18 cellular contexts compared by ENCODE assay signal in the genomic region with DNA sequence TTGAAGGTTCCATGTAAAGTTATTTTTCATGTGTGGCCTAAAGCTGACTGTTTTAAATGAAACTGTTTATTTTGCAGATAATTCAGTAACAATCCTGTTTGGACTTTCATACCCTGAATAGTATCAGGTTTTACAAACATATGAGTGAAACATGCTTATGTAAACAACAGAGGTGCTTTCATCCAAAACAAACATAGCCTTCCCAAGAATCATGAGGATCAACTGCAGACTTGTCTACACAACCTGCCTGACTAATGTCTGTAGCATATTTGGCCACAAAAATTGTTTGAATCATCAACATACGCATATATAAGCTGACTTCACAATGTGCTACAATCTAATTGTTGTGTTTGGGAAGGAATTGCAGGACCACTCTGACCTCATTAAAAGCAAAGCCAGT.
DNase-seq lines count a peak whose midpoint lies in the region; ATAC-seq, FAIRE-seq and TF ChIP-seq lines count a peak whose summit lies in the region.
"Had no signal": no experiment of that assay in that cellular context is flagged by ENCODE, and none has a peak within 500 bp of the region (broad histone marks: within the 10 kb centered on the region; RNA-seq: fewer than 3 reads in every experiment).

No MANE protein-coding gene starts in this region.

- H3K9me3 ChIP-seq in MG63 (no peaks in the 10 kb centered on the region; the same call in 1 of the 2 replicates), mesenchymal stem cell (ENCODE audit: control insufficient read depth, low read length) (no peaks in the 10 kb centered on the region), vagina (no peaks in the 10 kb centered on the region)
- H3K9me3 ChIP-seq: SJSA1, transverse colon had no signal

- no CpG with 5 or more reads among the region's 1 CpG for WGBS in mesenchymal stem cell

- no peaks in the 10 kb centered on the region for H3K36me3 Mint-ChIP-seq in activated T-cell treated with anti-CD3 and anti-CD28 coated beads, Interleukin-2, amount 50 U/mL, for 24 hours (ENCODE audit: low read depth)
- H3K36me3 Mint-ChIP-seq: IgD-negative memory B cell had no signal

- no peak overlapping the region for H3K23ac ChIP-seq in mesenchymal stem cell (ENCODE audit: low read length in 2 of 2)

- H3K14ac ChIP-seq in mesenchymal stem cell (ENCODE audit: low read length in 2 of 2): no peak overlapping the region

- H3K18ac ChIP-seq in mesenchymal stem cell (ENCODE audit: low read depth in 1 of 2, low read length in 2 of 2): no peak overlapping the region

- no peak overlapping the region for H2BK12ac ChIP-seq in mesenchymal stem cell (ENCODE audit: low read length in 2 of 2)

- H3K4me3 Mint-ChIP-seq in activated T-cell treated with anti-CD3 and anti-CD28 coated beads, Interleukin-2, amount 50 U/mL, for 24 hours: no peak overlapping the region
- H3K4me3 Mint-ChIP-seq: activated T-helper 1 cell treated with anti-CD3 and anti-CD28 coated beads, Interleukin-12 subunit alpha, Interleukin-12 subunit beta, Interleukin-2, Interleukin-4 antibody, amounts not matched to agents 30 ng/mL and 10 ng/mL and 1 ng/mL, durations not matched to agents 14 hours and 24 hours and 36 hours; dendritic cell treated with granulocyte-macrophage colony-stimulating factor and Interleukin-4, amounts not matched to agents 40 ng/mL and 50 ng/mL, for 4 days; IgD-negative memory B cell had no signal

- H2BK5ac ChIP-seq in mesenchymal stem cell (ENCODE audit: low read depth, low read length, poor library complexity, severe bottlenecking): no peak overlapping the region

- H3K79me1 ChIP-seq in mesenchymal stem cell (replicated peaks; ENCODE audit: low read length, poor library complexity, severe bottlenecking): no peaks in the 10 kb centered on the region

- no peak overlapping the region for H2BK15ac ChIP-seq in mesenchymal stem cell (ENCODE audit: low read depth, poor library complexity, severe bottlenecking)

- H3K9ac ChIP-seq in mesenchymal stem cell (ENCODE audit: low read length): no peak overlapping the region

- TF ChIP-seq CTCF in bronchial epithelial cell (IDR thresholded peaks at IDR 0.05; ENCODE audit: insufficient read depth, low read length, severe bottlenecking) (no peak), vagina (IDR thresholded peaks at IDR 0.05) (no peak)

- H4K8ac ChIP-seq in mesenchymal stem cell (ENCODE audit: low read length): no peak overlapping the region

- no peak for TF ChIP-seq POLR2A in vagina (IDR thresholded peaks at IDR 0.05)

- H3K27ac ChIP-seq in mesenchymal stem cell (ENCODE audit: low read length, poor library complexity, severe bottlenecking) (no peak overlapping the region), vagina (no peak overlapping the region)
- H3K27ac ChIP-seq: SJSA1, transverse colon had no signal

- FAIRE-seq in bronchial epithelial cell (lab: Jason Lieb, UNC): no peak
- FAIRE-seq: GM12892 had no signal

- H2BK120ac ChIP-seq in mesenchymal stem cell (ENCODE audit: low read depth, low read length): no peak overlapping the region

- no peak overlapping the region for H3K4ac ChIP-seq in mesenchymal stem cell (ENCODE audit: low read depth in 1 of 2, low read length in 2 of 2)

- no peak overlapping the region for H4K91ac ChIP-seq in mesenchymal stem cell (ENCODE audit: low read length)

- DNase-seq in DMS53 (lab: John Stamatoyannopoulos, UW): peak; percentile 86
- peak; percentile 17 for DNase-seq in MG63
- peak; percentile 100 for DNase-seq in bronchial epithelial cell (ENCODE audit: low read depth)
- DNase-seq in mesenchymal stem cell: peak; percentile 7
- no peak for DNase-seq in vagina (ENCODE audit: extremely low spot score in 2 of 2)
- no peak for DNase-seq in activated T-cell treated with anti-CD3 and anti-CD28 coated beads, Interleukin-2, amount 50 U/mL, for 24 hours
- DNase-seq: hypothalamus, NCI-H2171, retina, transverse colon had no signal

- H3K27ac Mint-ChIP-seq in activated T-cell treated with anti-CD3 and anti-CD28 coated beads, Interleukin-2, amount 50 U/mL, for 24 hours: no peak overlapping the region
- H3K27ac Mint-ChIP-seq: activated T-helper 1 cell treated with anti-CD3 and anti-CD28 coated beads, Interleukin-12 subunit alpha, Interleukin-12 subunit beta, Interleukin-2, Interleukin-4 antibody, amounts not matched to agents 30 ng/mL and 10 ng/mL and 1 ng/mL, durations not matched to agents 14 hours and 24 hours and 36 hours; dendritic cell treated with granulocyte-macrophage colony-stimulating factor and Interleukin-4, amounts not matched to agents 40 ng/mL and 50 ng/mL, for 4 days; IgD-negative memory B cell had no signal

- ATAC-seq in HG03095 (IDR thresholded peaks at IDR 0.05; ENCODE audit: unreplicated experiment) (no peak), GM19023 (IDR thresholded peaks at IDR 0.05; ENCODE audit: unreplicated experiment) (no peak)
- ATAC-seq: activated CD4-positive, CD25-positive, alpha-beta regulatory T cell treated with anti-CD3 and anti-CD28 coated beads, Interleukin-2, amount 50 U/mL, for 24 hours had no signal

- no peaks in the 10 kb centered on the region for H3K27me3 ChIP-seq in MG63
- no peaks in the 10 kb centered on the region for H3K27me3 ChIP-seq in bronchial epithelial cell (ENCODE audit: control insufficient read depth, insufficient read depth, low read length)
- H3K27me3 ChIP-seq in mesenchymal stem cell (ENCODE audit: control insufficient read depth in 1 of 2, insufficient read depth in 1 of 2, low read length in 2 of 2): no peaks in the 10 kb centered on the region
- H3K27me3 ChIP-seq in vagina: no peaks in the 10 kb centered on the region
- H3K27me3 ChIP-seq: SJSA1, transverse colon had no signal

- H2AFZ ChIP-seq in mesenchymal stem cell (ENCODE audit: low read depth, low read length): no peak overlapping the region

- H3K9me3 Mint-ChIP-seq in activated T-cell treated with anti-CD3 and anti-CD28 coated beads, Interleukin-2, amount 50 U/mL, for 24 hours: peaks cover 6% of the 10 kb centered on the region
- H3K9me3 Mint-ChIP-seq: activated T-helper 1 cell treated with anti-CD3 and anti-CD28 coated beads, Interleukin-12 subunit alpha, Interleukin-12 subunit beta, Interleukin-2, Interleukin-4 antibody, amounts not matched to agents 30 ng/mL and 10 ng/mL and 1 ng/mL, durations not matched to agents 14 hours and 24 hours and 36 hours had no signal

- H3K36me3 ChIP-seq in MG63 (no peaks in the 10 kb centered on the region), bronchial epithelial cell (ENCODE audit: control insufficient read depth, insufficient read depth, low read length) (no peaks in the 10 kb centered on the region), mesenchymal stem cell (ENCODE audit: control insufficient read depth in 1 of 2, insufficient read depth in 2 of 2, low read depth in 1 of 2, low read length in 2 of 2) (no peaks in the 10 kb centered on the region), vagina (no peaks in the 10 kb centered on the region)
- H3K36me3 ChIP-seq: SJSA1, transverse colon had no signal

- H3K4me1 ChIP-seq in mesenchymal stem cell (ENCODE audit: control insufficient read depth, insufficient read depth, low read depth, low read length) (no peaks in the 10 kb centered on the region), vagina (no peaks in the 10 kb centered on the region)
- H3K4me1 ChIP-seq: SJSA1, transverse colon had no signal

- intact Hi-C loops in vagina (cut with DNase I): no loop called here

- H3K4me3 ChIP-seq in MG63: no peak overlapping the region
- no peak overlapping the region for H3K4me3 ChIP-seq in bronchial epithelial cell (ENCODE audit: low read depth, low read length)
- no peak overlapping the region for H3K4me3 ChIP-seq in mesenchymal stem cell (ENCODE audit: insufficient read depth in 1 of 2, low read depth in 1 of 2, low read length in 2 of 2)
- H3K4me3 ChIP-seq in vagina: no peak overlapping the region
- H3K4me3 ChIP-seq: SJSA1, transverse colon had no signal

- no peak overlapping the region for H3K4me2 ChIP-seq in mesenchymal stem cell (ENCODE audit: low read length, poor library complexity, severe bottlenecking)

- no peak overlapping the region for H2AK5ac ChIP-seq in mesenchymal stem cell (ENCODE audit: low read length, severe bottlenecking)

- no peaks in the 10 kb centered on the region for H3K4me1 Mint-ChIP-seq in activated T-cell treated with anti-CD3 and anti-CD28 coated beads, Interleukin-2, amount 50 U/mL, for 24 hours (ENCODE audit: low read depth)

- H3K27me3 Mint-ChIP-seq in activated T-cell treated with anti-CD3 and anti-CD28 coated beads, Interleukin-2, amount 50 U/mL, for 24 hours: peaks cover 10% of the 10 kb centered on the region
- H3K27me3 Mint-ChIP-seq: dendritic cell treated with granulocyte-macrophage colony-stimulating factor and Interleukin-4, amounts not matched to agents 40 ng/mL and 50 ng/mL, for 4 days had no signal

Comparison
In these comparisons a context has a peak if more than half of its experiments do, and no peak if none do; other contexts are left out.
1. DNase-seq: peak in DMS53 (single experiment), MG63 (single experiment), bronchial epithelial cell (single experiment) and mesenchymal stem cell (single experiment); none in vagina (0 of 2) and activated T-cell treated with anti-CD3 and anti-CD28 coated beads, Interleukin-2, amount 50 U/mL, for 24 hours (single experiment).